34 cellular contexts compared by ENCODE assay signal in genomic region chr11:69907611-69908010, GRCh38.
"Had no signal": no experiment of that assay in that cellular context is flagged by ENCODE, and none has a peak within 500 bp of the region (broad histone marks: within the 10 kb centered on the region; RNA-seq: fewer than 3 reads in every experiment).

No MANE protein-coding gene starts in this region.

- DNase-seq: activated CD4-positive, alpha-beta memory T cell treated with anti-CD3 and anti-CD28 coated beads, Interleukin-2, amount 10 ng/mL, durations not matched to agents 7 days and 5 days; activated CD4-positive, alpha-beta T cell treated with anti-CD3 and anti-CD28 coated beads for 1 hour; activated CD4-positive, alpha-beta T cell treated with anti-CD3 and anti-CD28 coated beads for 48 hours; activated CD4-positive, CD25-positive, alpha-beta regulatory T cell; activated CD8-positive, alpha-beta memory T cell treated with anti-CD3 and anti-CD28 coated beads for 24 hours; activated CD8-positive, alpha-beta memory T cell treated with anti-CD3 and anti-CD28 coated beads, Interleukin-2, amount 10 ng/mL, durations not matched to agents 7 days and 5 days; activated CD8-positive, alpha-beta memory T cell treated with anti-CD3 and anti-CD28 coated beads, Interleukin-2, amount 50 U/mL, for 48 hours; activated effector memory CD4-positive, alpha-beta T cell treated with Interleukin-2 at 50 U/mL for 16 hours; activated naive CD4-positive, alpha-beta T cell treated with anti-CD3 and anti-CD28 coated beads, Interleukin-2, amount 10 ng/mL, durations not matched to agents 7 days and 5 days; activated T-cell treated with anti-CD3 and anti-CD28 coated beads, Interleukin-2, amount 50 U/mL, for 48 hours; amniotic stem cell; Karpas-422; KBM-7; NCI-H1105 treated with DMSO at 0.1 percent for 48 hours; NCI-H1436; NCI-H1694 treated with DMSO at 0.1 percent for 48 hours; NCI-H2029; NCI-H2107; NCI-H2171; NCI-H510A; NCI-H526; NCI-H748 treated with DMSO at 0.1 percent for 48 hours; NK-92 treated with Interleukin-12 subunit alpha and Interleukin-12 subunit beta, amount 100 ng/mL, for 24 hours; PC-3; SW 1271; T-helper 1 cell; T-helper 2 cell; T-helper 9 cell; WERI-Rb-1 had no signal

- H3K27me3 ChIP-seq: ascending aorta, cardiac muscle cell had no signal

- H3K9me3 ChIP-seq: ascending aorta had no signal

- ATAC-seq: activated CD8-positive, alpha-beta memory T cell treated with anti-CD3 and anti-CD28 coated beads, Interleukin-2, amount 10 ng/mL, durations not matched to agents 7 days and 5 days; PC-3; Right ventricle myocardium inferior had no signal

- FAIRE-seq: RCC 7860 had no signal

- H3K36me3 ChIP-seq: ascending aorta, cardiac muscle cell, WERI-Rb-1 had no signal

- H3K27ac ChIP-seq: ascending aorta, cardiac muscle cell, RWPE1, WERI-Rb-1 had no signal

- H3K4me3 ChIP-seq: ascending aorta, cardiac muscle cell had no signal
